In the genomic region with DNA sequence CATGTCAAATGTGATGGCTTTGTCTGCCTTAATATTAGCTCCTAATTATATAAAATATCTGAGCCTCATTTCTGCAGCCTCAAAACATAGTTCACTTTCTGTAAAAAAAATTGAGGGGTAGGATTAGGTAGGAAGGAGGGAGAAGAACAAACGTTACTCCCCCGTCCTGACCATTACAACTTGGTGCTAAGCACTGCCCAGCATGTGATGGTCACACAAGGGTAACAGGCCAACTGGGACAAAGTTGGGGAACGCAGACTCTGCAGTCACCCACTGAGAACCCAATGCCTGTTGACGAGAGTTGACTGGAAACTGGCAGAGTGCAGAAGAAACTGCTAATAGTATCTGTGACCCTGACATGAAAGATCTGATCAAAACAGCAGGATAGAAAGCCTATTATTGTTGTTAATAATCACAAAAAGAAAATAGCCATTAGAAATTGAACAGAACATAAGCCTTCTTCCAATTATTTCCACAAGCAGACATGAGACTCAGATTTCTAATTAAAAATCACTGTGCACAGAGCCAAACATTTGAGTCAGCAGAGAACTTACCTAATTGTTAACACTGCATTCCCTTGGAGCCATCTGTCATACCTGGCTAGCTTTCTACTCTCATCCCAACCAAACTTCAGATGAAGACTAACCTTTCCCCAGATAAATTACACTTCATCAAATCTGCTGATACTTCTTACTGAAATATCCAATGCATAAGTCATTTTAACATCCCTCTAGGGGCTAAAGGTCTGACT, we compare ENCODE assay signal across 10 cellular contexts. TPM values are rescaled to one million over a fixed set of nuclear protein-coding genes. Genes with fewer than 3 reads are reported as not detected.
DNase-seq lines count a peak whose midpoint lies in the region; ATAC-seq, FAIRE-seq and TF ChIP-seq lines count a peak whose summit lies in the region.
"Had no signal": no experiment of that assay in that cellular context is flagged by ENCODE, and none has a peak within 500 bp of the region (broad histone marks: within the 10 kb centered on the region; RNA-seq: fewer than 3 reads in every experiment).

No MANE protein-coding gene starts in this region.

- H3K4me3 Mint-ChIP-seq in CD8-positive, alpha-beta memory T cell, result no peak overlapping the region
- no peak overlapping the region for H3K4me3 Mint-ChIP-seq in activated naive CD4-positive, alpha-beta T cell treated with anti-CD3 and anti-CD28 coated beads, Interleukin-2, amount 10 ng/mL, durations not matched to agents 7 days and 5 days
- H3K4me3 Mint-ChIP-seq: activated CD8-positive, alpha-beta memory T cell treated with anti-CD3 and anti-CD28 coated beads, Interleukin-2, amount 10 ng/mL, durations not matched to agents 7 days and 5 days had no signal

- peaks cover 4 to 10% (median 8%) of the 10 kb centered on the region in 3 donors for H3K4me1 Mint-ChIP-seq in CD8-positive, alpha-beta memory T cell
- peaks cover 19% of the 10 kb centered on the region for H3K4me1 Mint-ChIP-seq in activated naive CD4-positive, alpha-beta T cell treated with anti-CD3 and anti-CD28 coated beads, Interleukin-2, amount 10 ng/mL, durations not matched to agents 7 days and 5 days

- ATAC-seq in HG02973 (IDR thresholded peaks at IDR 0.05; ENCODE audit: unreplicated experiment), result peak; percentile 17
- ATAC-seq: activated CD8-positive, alpha-beta memory T cell treated with anti-CD3 and anti-CD28 coated beads, Interleukin-2, amount 10 ng/mL, durations not matched to agents 7 days and 5 days had no signal

- H3K4me2 ChIP-seq in osteoblast (ENCODE audit: insufficient read depth, low read length), result peak overlapping the region; percentile 79

- TF ChIP-seq CTCF in choroid plexus epithelial cell (conservative IDR thresholded peaks at IDR 0.05; ENCODE audit: low read depth, low read length) (no peak), osteoblast (IDR thresholded peaks at IDR 0.05; ENCODE audit: extremely low read depth, low read depth, low read length) (no peak)

- H3K9me3 Mint-ChIP-seq in CD8-positive, alpha-beta memory T cell, result no peaks in the 10 kb centered on the region
- no peaks in the 10 kb centered on the region for H3K9me3 Mint-ChIP-seq in activated naive CD4-positive, alpha-beta T cell treated with anti-CD3 and anti-CD28 coated beads, Interleukin-2, amount 10 ng/mL, durations not matched to agents 7 days and 5 days

- peaks cover 18% of the 10 kb centered on the region for H3K27me3 ChIP-seq in CD8-positive, alpha-beta memory T cell (ENCODE audit: insufficient read depth, low read length, poor library complexity, severe bottlenecking)
- H3K27me3 ChIP-seq in osteoblast (ENCODE audit: insufficient read depth, low read length), result no peaks in the 10 kb centered on the region

- no peak overlapping the region for H3K27ac Mint-ChIP-seq in CD8-positive, alpha-beta memory T cell
- H3K27ac Mint-ChIP-seq in activated naive CD4-positive, alpha-beta T cell treated with anti-CD3 and anti-CD28 coated beads, Interleukin-2, amount 10 ng/mL, durations not matched to agents 7 days and 5 days, result no peak overlapping the region
- H3K27ac Mint-ChIP-seq: activated CD8-positive, alpha-beta memory T cell treated with anti-CD3 and anti-CD28 coated beads, Interleukin-2, amount 10 ng/mL, durations not matched to agents 7 days and 5 days had no signal

- H3K36me3 Mint-ChIP-seq in CD8-positive, alpha-beta memory T cell, result no peaks in the 10 kb centered on the region
- H3K36me3 Mint-ChIP-seq in activated naive CD4-positive, alpha-beta T cell treated with anti-CD3 and anti-CD28 coated beads, Interleukin-2, amount 10 ng/mL, durations not matched to agents 7 days and 5 days, result peaks cover 1% of the 10 kb centered on the region
- H3K36me3 Mint-ChIP-seq: activated CD8-positive, alpha-beta memory T cell treated with anti-CD3 and anti-CD28 coated beads, Interleukin-2, amount 10 ng/mL, durations not matched to agents 7 days and 5 days had no signal

- no peak overlapping the region for H3K4me3 ChIP-seq in CD8-positive, alpha-beta memory T cell (ENCODE audit: low read length)
- H3K4me3 ChIP-seq in choroid plexus epithelial cell (ENCODE audit: low read depth, low read length), result peak overlapping the region; percentile 27
- peak overlapping the region; percentile 57 for H3K4me3 ChIP-seq in osteoblast (ENCODE audit: insufficient read depth, low read length)

- H3K27ac ChIP-seq in CD8-positive, alpha-beta memory T cell (ENCODE audit: low read depth, low read length), result peak overlapping the region; percentile 71
- H3K27ac ChIP-seq in osteoblast (ENCODE audit: low read depth, low read length), result peak overlapping the region; percentile 73

- H3K36me3 ChIP-seq in CD8-positive, alpha-beta memory T cell (ENCODE audit: insufficient read depth, low read length), result no peaks in the 10 kb centered on the region
- H3K36me3 ChIP-seq in osteoblast (ENCODE audit: insufficient read depth, low read length), result no peaks in the 10 kb centered on the region

- no peaks in the 10 kb centered on the region for H4K20me1 ChIP-seq in osteoblast (ENCODE audit: insufficient read depth, low read length)

- CTCF ChIA-PET in CD8-positive, alpha-beta memory T cell (lab: Charles Lee), result interaction anchor here (0.6 to 1.0 kb wide), 2 partner anchors 13 to 114 kb away, joined by 3 read pairs; no protein-coding TSS in a partner anchor
- CTCF ChIA-PET in activated naive CD4-positive, alpha-beta T cell treated with anti-CD3 and anti-CD28 coated beads, Interleukin-2, amount 10 ng/mL, durations not matched to agents 7 days and 5 days (lab: Charles Lee), result interaction anchor here (1.2 to 1.9 kb wide), 2 partner anchors 115 to 191 kb away, joined by 4 to 6 read pairs; no protein-coding TSS in a partner anchor

- POLR2A ChIA-PET in CD8-positive, alpha-beta memory T cell (lab: Charles Lee), result no interaction called here

- H3K4me1 ChIP-seq in CD8-positive, alpha-beta memory T cell (ENCODE audit: insufficient read depth, low read length), result peaks cover 10% of the 10 kb centered on the region
- peaks cover 78% of the 10 kb centered on the region for H3K4me1 ChIP-seq in osteoblast (ENCODE audit: insufficient read depth, low read length)

- peaks cover 28 to 69% of the 10 kb centered on the region in 2 donors for H3K27me3 Mint-ChIP-seq in CD8-positive, alpha-beta memory T cell
- peaks cover 66% of the 10 kb centered on the region for H3K27me3 Mint-ChIP-seq in activated naive CD4-positive, alpha-beta T cell treated with anti-CD3 and anti-CD28 coated beads, Interleukin-2, amount 10 ng/mL, durations not matched to agents 7 days and 5 days

- FAIRE-seq in HTR-8/SVneo (lab: Jason Lieb, UNC), result no peak
- FAIRE-seq: keratinocyte had no signal

- H2AFZ ChIP-seq in osteoblast (ENCODE audit: low read length), result peak overlapping the region; percentile 82

- H3K79me2 ChIP-seq in osteoblast (ENCODE audit: insufficient read depth, low read length), result peaks cover 81% of the 10 kb centered on the region

- no peaks in the 10 kb centered on the region for H3K9me3 ChIP-seq in CD8-positive, alpha-beta memory T cell (ENCODE audit: low read length)
- no peaks in the 10 kb centered on the region for H3K9me3 ChIP-seq in osteoblast (ENCODE audit: low read depth, low read length)

- no peak for DNase-seq in CD8-positive, alpha-beta memory T cell
- peak; percentile 62 for DNase-seq in choroid plexus epithelial cell (ENCODE audit: low read depth)
- no peak for DNase-seq in osteoblast (ENCODE audit: insufficient read length, low spot score, missing footprints)
- DNase-seq in mucosa of gallbladder (ENCODE audit: low spot score), result no peak
- no peak for DNase-seq in activated naive CD4-positive, alpha-beta T cell treated with anti-CD3 and anti-CD28 coated beads, Interleukin-2, amount 10 ng/mL, durations not matched to agents 7 days and 5 days
- DNase-seq in DMS53 treated with DMSO at 0.1 percent for 48 hours (lab: John Stamatoyannopoulos, UW; ENCODE audit: unreplicated experiment), result no peak
- no peak for DNase-seq in HTR-8/SVneo (ENCODE audit: insufficient read length, low spot score)
- DNase-seq: activated CD8-positive, alpha-beta memory T cell treated with anti-CD3 and anti-CD28 coated beads, Interleukin-2, amount 10 ng/mL, durations not matched to agents 7 days and 5 days had no signal

RNA-seq across cellular contexts. Expression of a gene that starts 5.5 kb away (rescaled TPM):
- total RNA-seq in CD8-positive, alpha-beta memory T cell, result 1 to 10 TPM; 3.0 to 3.9 TPM
- 0.16 TPM for polyA plus RNA-seq in CD8-positive, alpha-beta memory T cell
- total RNA-seq in osteoblast (45.1 and 48.5 TPM in 2 replicates), mucosa of gallbladder (96.7 TPM)

RNA-seq across cellular contexts. Expression of a gene that starts 34.0 kb away (rescaled TPM):
- total RNA-seq in CD8-positive, alpha-beta memory T cell, result 100 to 1,000 TPM; 207 to 238 TPM
- polyA plus RNA-seq in CD8-positive, alpha-beta memory T cell, result 120 TPM
- total RNA-seq in osteoblast, result 41.5 and 45.6 TPM in 2 replicates
- 58.5 TPM for total RNA-seq in mucosa of gallbladder
